In the genomic region with DNA sequence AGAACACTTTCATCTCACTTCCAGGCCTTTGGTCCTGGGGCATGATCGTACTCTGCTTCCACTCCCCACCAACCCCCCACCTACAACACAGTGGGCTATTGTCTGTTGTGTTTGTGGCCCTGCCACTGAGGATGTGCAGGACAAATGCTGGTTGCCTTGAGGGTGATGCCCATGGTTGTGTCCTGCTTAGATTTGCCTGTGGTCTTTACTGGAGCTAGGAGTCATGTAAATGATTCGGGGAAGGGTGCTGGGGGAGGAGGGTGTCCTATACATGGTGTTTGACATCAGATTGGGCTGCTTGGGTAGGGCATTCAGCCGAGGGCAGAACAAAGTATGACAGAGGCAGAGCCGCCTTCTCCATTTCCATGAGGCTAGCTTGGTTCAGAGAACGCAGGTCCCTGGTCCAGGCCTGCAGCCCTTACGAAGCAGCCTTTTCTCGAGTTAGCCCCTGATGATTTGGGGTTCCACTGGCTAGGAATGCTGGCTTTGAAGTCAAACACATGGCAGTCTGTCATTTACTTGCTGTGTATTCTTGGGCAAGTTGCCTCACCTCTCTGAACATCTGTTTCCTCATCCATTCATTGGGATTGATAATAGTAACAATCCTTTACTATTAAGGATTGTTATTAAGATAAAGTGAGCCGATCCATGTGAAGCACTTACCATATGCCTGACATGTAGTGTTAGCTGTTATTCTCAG, we compare ENCODE assay signal across 16 cellular contexts. TPM values are rescaled to one million over a fixed set of nuclear protein-coding genes. Genes with fewer than 3 reads are reported as not detected.
DNase-seq lines count a peak whose midpoint lies in the region; ATAC-seq, FAIRE-seq and TF ChIP-seq lines count a peak whose summit lies in the region.
"Had no signal": no experiment of that assay in that cellular context is flagged by ENCODE, and none has a peak within 500 bp of the region (broad histone marks: within the 10 kb centered on the region; RNA-seq: fewer than 3 reads in every experiment).

No MANE protein-coding gene starts in this region.

- H3K4me3 ChIP-seq in HCT116 (replicated peaks in 1 of 2; ENCODE audit: low read depth in 1 of 2, low read length in 2 of 2) (peak overlapping the region; percentile 13 to 34), skeletal muscle satellite cell (ENCODE audit: low read length) (peak overlapping the region; percentile 3), prostate gland (no peak overlapping the region), stomach (no peak overlapping the region)
- H3K4me3 ChIP-seq: GM23338, hepatocyte, skin epidermis had no signal

- POLR2A ChIA-PET in HCT116 (lab: Charles Lee): interaction anchor here (2.1 kb wide), 1 partner anchor 9 kb away, joined by 6 read pairs; no protein-coding TSS in a partner anchor

- RAD21 ChIA-PET in HCT116 (lab: Charles Lee; ENCODE audit: low non-redundant PET in 1 of 2, low total read pairs in 2 of 2, uncharacterized antibody in 2 of 2, unreplicated experiment in 2 of 2): no interaction called here

- H3K4me3 Mint-ChIP-seq in activated naive CD8-positive, alpha-beta T cell treated with anti-CD3 and anti-CD28 coated beads, Interleukin-2, amount 50 U/mL, for 24 hours: no peak overlapping the region
- H3K4me3 Mint-ChIP-seq in glutamatergic neuron (ENCODE audit: unreplicated experiment): no peak overlapping the region
- H3K4me3 Mint-ChIP-seq: GM23338 had no signal

- no peaks in the 10 kb centered on the region for H3K79me2 ChIP-seq in HCT116 (ENCODE audit: insufficient read depth, low read length)
- H3K79me2 ChIP-seq: hepatocyte had no signal

- no peaks in the 10 kb centered on the region for H3K27me3 ChIP-seq in HCT116 (ENCODE audit: insufficient read depth, low read length)
- no peaks in the 10 kb centered on the region for H3K27me3 ChIP-seq in skeletal muscle satellite cell (ENCODE audit: control insufficient read depth, insufficient read depth, low read length)
- H3K27me3 ChIP-seq in prostate gland (replicated peaks; ENCODE audit: insufficient read depth): no peaks in the 10 kb centered on the region
- peaks cover 0 to 10% (median 0%) of the 10 kb centered on the region in 3 donors for H3K27me3 ChIP-seq in stomach
- H3K27me3 ChIP-seq: hepatocyte had no signal

- H3K4me1 Mint-ChIP-seq in activated naive CD8-positive, alpha-beta T cell treated with anti-CD3 and anti-CD28 coated beads, Interleukin-2, amount 50 U/mL, for 24 hours: peaks cover 33% of the 10 kb centered on the region
- H3K4me1 Mint-ChIP-seq in glutamatergic neuron (ENCODE audit: low read depth, unreplicated experiment): peaks cover 9% of the 10 kb centered on the region

- peaks cover 24 to 82% of the 10 kb centered on the region in 2 experiments for H3K4me1 ChIP-seq in HCT116 (ENCODE audit: control insufficient read depth in 1 of 2, insufficient read depth in 2 of 2, low read length in 2 of 2)
- peaks cover 77% of the 10 kb centered on the region for H3K4me1 ChIP-seq in skeletal muscle satellite cell (ENCODE audit: control insufficient read depth, insufficient read depth, low read length)
- no peaks in the 10 kb centered on the region for H3K4me1 ChIP-seq in prostate gland (replicated peaks)
- peaks cover 0 to 27% (median 5%) of the 10 kb centered on the region in 4 donors for H3K4me1 ChIP-seq in stomach

- TF ChIP-seq POLR2A in HCT116 (IDR thresholded peaks at IDR 0.05; ENCODE audit: borderline replicate concordance, extremely low read depth, insufficient read depth, insufficient read length) (no peak), H54 (IDR thresholded peaks at IDR 0.05; ENCODE audit: low read depth, low read length) (no peak), prostate gland (IDR thresholded peaks at IDR 0.05) (no peak), stomach (IDR thresholded peaks at IDR 0.05) (no peak)

- ATAC-seq in HCT116: peak; percentile 30
- no peak for ATAC-seq in activated naive CD8-positive, alpha-beta T cell treated with anti-CD3 and anti-CD28 coated beads, Interleukin-2, amount 50 U/mL, for 24 hours
- ATAC-seq: GM23338 had no signal

- H4K20me1 ChIP-seq in HCT116 (ENCODE audit: insufficient read depth): no peaks in the 10 kb centered on the region

- TF ChIP-seq CTCF in HCT116 (IDR thresholded peaks at IDR 0.05 in 2 of 3, conservative IDR thresholded peaks at IDR 0.05 in 1 of 3; ENCODE audit: borderline replicate concordance in 1 of 3, insufficient read depth in 1 of 3, low read depth in 2 of 3, low read length in 2 of 3) (no peak), glutamatergic neuron (IDR thresholded peaks at IDR 0.05; ENCODE audit: partially characterized antibody, unreplicated experiment) (no peak), prostate gland (IDR thresholded peaks at IDR 0.05) (no peak), stomach (IDR thresholded peaks at IDR 0.05) (no peak)

- peak overlapping the region; percentile 25 for H3K27ac ChIP-seq in HCT116 (ENCODE audit: low read depth, low read length)
- no peak overlapping the region for H3K27ac ChIP-seq in prostate gland
- peak overlapping the region in 2 of 5 donors; percentile 17 to 54 for H3K27ac ChIP-seq in stomach
- H3K27ac ChIP-seq: C4-2B, hepatocyte, KMS-11 had no signal

- TSS peak; percentile 99 for BruUV-seq in HCT116 (replicated peaks; lab: Mats Ljungman, UMichigan)

- peak overlapping the region; percentile 18 for H3K27ac Mint-ChIP-seq in activated naive CD8-positive, alpha-beta T cell treated with anti-CD3 and anti-CD28 coated beads, Interleukin-2, amount 50 U/mL, for 24 hours
- H3K27ac Mint-ChIP-seq in glutamatergic neuron (ENCODE audit: unreplicated experiment): no peak overlapping the region
- H3K27ac Mint-ChIP-seq: GM23338 had no signal

- peaks cover 7% of the 10 kb centered on the region for H3K27me3 Mint-ChIP-seq in activated naive CD8-positive, alpha-beta T cell treated with anti-CD3 and anti-CD28 coated beads, Interleukin-2, amount 50 U/mL, for 24 hours
- no peaks in the 10 kb centered on the region for H3K27me3 Mint-ChIP-seq in glutamatergic neuron (ENCODE audit: unreplicated experiment)

- H2AFZ ChIP-seq in HCT116 (ENCODE audit: low read depth, low read length, poor library complexity, severe bottlenecking): no peak overlapping the region
- H2AFZ ChIP-seq: GM23338, hepatocyte had no signal

- no peaks in the 10 kb centered on the region for H3K9me2 ChIP-seq in HCT116 (ENCODE audit: insufficient read depth)

- no peak for TF ChIP-seq EP300 in stomach (IDR thresholded peaks at IDR 0.05)

- no peaks in the 10 kb centered on the region for H3K9me3 ChIP-seq in HCT116 (ENCODE audit: control insufficient read depth in 1 of 2, insufficient read depth in 1 of 2, low read depth in 1 of 2, low read length in 2 of 2)
- H3K9me3 ChIP-seq in skeletal muscle satellite cell (replicated peaks; ENCODE audit: low read length): no peaks in the 10 kb centered on the region
- no peaks in the 10 kb centered on the region for H3K9me3 ChIP-seq in prostate gland
- H3K9me3 ChIP-seq in stomach: no peaks in the 10 kb centered on the region

- H3K36me3 ChIP-seq in HCT116 (ENCODE audit: control insufficient read depth in 1 of 2, insufficient read depth in 2 of 2, low read length in 2 of 2) (no peaks in the 10 kb centered on the region), skeletal muscle satellite cell (ENCODE audit: insufficient read depth, low read length) (no peaks in the 10 kb centered on the region), prostate gland (no peaks in the 10 kb centered on the region), stomach (no peaks in the 10 kb centered on the region)

- intact Hi-C loops in HCT116 (cut with micrococcal nuclease) (no loop called here), prostate gland (cut with DNase I) (no loop called here), stomach (cut with DNase I; ENCODE audit: low total_unique reads) (no loop called here)

- H3K9ac ChIP-seq in HCT116 (ENCODE audit: low read length) (peak overlapping the region; percentile 35), skeletal muscle satellite cell (ENCODE audit: low read depth, low read length) (peak overlapping the region; percentile 37)
- H3K9ac ChIP-seq: KMS-11 had no signal

- 89% methylated on average over 8 of the region's 8 CpGs for WGBS in prostate gland
- WGBS in stomach, 5 donors: 76 to 84% (median 82%) methylated on average over 8 of the region's 8 CpGs

- no peak for TF ChIP-seq RAD21 in HCT116 (IDR thresholded peaks at IDR 0.05; ENCODE audit: low read depth)

- no peak for FAIRE-seq in H54 (lab: Jason Lieb, UNC)

- CTCF ChIA-PET in HCT116 (lab: Charles Lee): interaction anchor here (1.1 kb wide), 1 partner anchor 13 kb away, joined by 3 read pairs; no protein-coding TSS in a partner anchor

- H3K36me3 Mint-ChIP-seq in activated naive CD8-positive, alpha-beta T cell treated with anti-CD3 and anti-CD28 coated beads, Interleukin-2, amount 50 U/mL, for 24 hours (ENCODE audit: low read depth): no peaks in the 10 kb centered on the region
- no peaks in the 10 kb centered on the region for H3K36me3 Mint-ChIP-seq in glutamatergic neuron (ENCODE audit: unreplicated experiment)

- no peaks in the 10 kb centered on the region for H3K9me3 Mint-ChIP-seq in activated naive CD8-positive, alpha-beta T cell treated with anti-CD3 and anti-CD28 coated beads, Interleukin-2, amount 50 U/mL, for 24 hours
- H3K9me3 Mint-ChIP-seq in glutamatergic neuron (ENCODE audit: unreplicated experiment): peaks cover 1% of the 10 kb centered on the region
- H3K9me3 Mint-ChIP-seq: GM23338 had no signal

- H3K4me2 ChIP-seq in HCT116 (ENCODE audit: low read length): peak overlapping the region; percentile 69
- peak overlapping the region; percentile 49 for H3K4me2 ChIP-seq in skeletal muscle satellite cell (ENCODE audit: low read length)
- H3K4me2 ChIP-seq: GM23338, hepatocyte, KMS-11 had no signal

- no peak for DNase-seq in HCT116 (ENCODE audit: low read depth, low spot score)
- no peak for DNase-seq in activated naive CD8-positive, alpha-beta T cell treated with anti-CD3 and anti-CD28 coated beads, Interleukin-2, amount 50 U/mL, for 24 hours
- peak; percentile 2 for DNase-seq in glutamatergic neuron
- no peak for DNase-seq in H54 (ENCODE audit: insufficient read length, low spot score)
- DNase-seq in prostate gland (ENCODE audit: low spot score): no peak
- no peak for DNase-seq in stomach
- DNase-seq: activated CD8-positive, alpha-beta memory T cell treated with anti-CD3 and anti-CD28 coated beads for 24 hours; cerebellar nuclear complex; left ventricle myocardium superior; stimulated activated naive CD8-positive, alpha-beta T cell treated with anti-CD3 and anti-CD28 coated beads, Interleukin-15, Interleukin-2, amounts not matched to agents 100 U/mL and 50 U/mL, for 24 hours had no signal

TF ChIP-seq in HCT116, 20 proteins besides CTCF, POLR2A, EP300 and RAD21 (continues in another document):
- TF ChIP-seq YY1 (IDR thresholded peaks at IDR 0.05; ENCODE audit: extremely low read depth, insufficient replicate concordance, low read depth, low read length): no peak
- no peak for TF ChIP-seq CEBPB (IDR thresholded peaks at IDR 0.05; ENCODE audit: low read depth)
- TF ChIP-seq SP1 (IDR thresholded peaks at IDR 0.05; ENCODE audit: low read depth): no peak
- TF ChIP-seq EGR1 (IDR thresholded peaks at IDR 0.05; ENCODE audit: low read depth): no peak

RNA-seq across cellular contexts. Expression of a gene that starts 6.9 kb away (rescaled TPM):
- 2.8 TPM for total RNA-seq in HCT116 (2021; ENCODE audit: unreplicated experiment)
- polyA plus RNA-seq in HCT116 (2012): 2.2 and 3.2 TPM in 2 replicates
- total RNA-seq in glutamatergic neuron (ENCODE audit: unreplicated experiment): 16.3 TPM
- 21.3 and 21.4 TPM in 2 replicates for total RNA-seq in skeletal muscle satellite cell (2012; rRNA removed)
- 1 to 10 TPM in 1 of 2 donors, under 1 TPM in 1; 0.50 to 1.4 TPM for total RNA-seq in prostate gland
- total RNA-seq in stomach: 1 to 10 TPM in 3 of 5 donors, under 1 TPM in 1, not detected in 1; 0.89 to 2.8 (median 1.7) TPM
- polyA plus RNA-seq in stomach: 1 to 10 TPM; 1.2 to 3.7 (median 3.2) TPM

Comparison
In these comparisons a context has a peak if more than half of its experiments do, and no peak if none do; other contexts are left out.
1. H3K4me3 ChIP-seq: peak in HCT116 (2 of 2) and skeletal muscle satellite cell (single experiment); none in prostate gland (0 of 2) and stomach (0 of 4).